ENCODE assay signal across 2 cellular contexts in genomic region chr17:64110436-64111152, GRCh38.
TF ChIP-seq lines count a peak whose summit lies in the region.

No MANE protein-coding gene starts in this region.

TF ChIP-seq in HCT116, 20 proteins besides CTCF, POLR2A, EP300 and RAD21 (continued from another document):
- TF ChIP-seq FOSL1 (IDR thresholded peaks at IDR 0.05; ENCODE audit: low read depth) = no peak
- TF ChIP-seq ELF1 (IDR thresholded peaks at IDR 0.05; ENCODE audit: borderline replicate concordance, low read depth) = no peak
- TF ChIP-seq SP1 (IDR thresholded peaks at IDR 0.05; ENCODE audit: low read depth) = no peak
- TF ChIP-seq MAX (IDR thresholded peaks at IDR 0.05) = no peak
- TF ChIP-seq EZH2phosphoT487 (IDR thresholded peaks at IDR 0.05; ENCODE audit: borderline replicate concordance) = no peak
- TF ChIP-seq YY1 (IDR thresholded peaks at IDR 0.05; ENCODE audit: extremely low read depth, insufficient replicate concordance, low read depth, low read length) = no peak
TF ChIP-seq in HCT116: peak in this region for 0.

TF ChIP-seq in SK-N-SH, 30 proteins besides CTCF, POLR2A, EP300 and RAD21 (continued from another document):
- no peak for TF ChIP-seq SIN3A (IDR thresholded peaks at IDR 0.05; ENCODE audit: borderline replicate concordance, low read depth, low read length)
- no peak for TF ChIP-seq TCF12 (IDR thresholded peaks at IDR 0.05)
- no peak for TF ChIP-seq MEF2A (IDR thresholded peaks at IDR 0.05; ENCODE audit: borderline replicate concordance, low read depth)
- no peak for TF ChIP-seq RXRA (IDR thresholded peaks at IDR 0.05; ENCODE audit: borderline replicate concordance, low read depth)
- no peak for TF ChIP-seq ZBTB33 (IDR thresholded peaks at IDR 0.05; ENCODE audit: borderline replicate concordance, low read depth)
- no peak for TF ChIP-seq SMC3 (IDR thresholded peaks at IDR 0.05; ENCODE audit: low read depth, low read length)
- no peak for TF ChIP-seq CHD2 (IDR thresholded peaks at IDR 0.05; ENCODE audit: low read length, partially characterized antibody)
- no peak for TF ChIP-seq USF1 (IDR thresholded peaks at IDR 0.05; ENCODE audit: borderline replicate concordance, low read depth)
- no peak for TF ChIP-seq MAX (IDR thresholded peaks at IDR 0.05; ENCODE audit: low read depth)
- no peak for TF ChIP-seq NRF1 (IDR thresholded peaks at IDR 0.05; ENCODE audit: low read depth, low read length)
- TF ChIP-seq MXI1 (IDR thresholded peaks at IDR 0.05; ENCODE audit: low read depth, low read length) = no peak
- no peak for TF ChIP-seq PBX3 (IDR thresholded peaks at IDR 0.05)
- TF ChIP-seq REST (IDR thresholded peaks at IDR 0.05; ENCODE audit: low read depth, low read length) = no peak
